ENCODE assay signal across 1 cellular context in genomic region chr17:38333635-38334295, GRCh38.
TF ChIP-seq lines count a peak whose summit lies in the region.

No MANE protein-coding gene starts in this region.

TF ChIP-seq in GM12878, 131 proteins besides CTCF, POLR2A, EP300 and RAD21:
- TF ChIP-seq SMC3 (IDR thresholded peaks at IDR 0.05; ENCODE audit: borderline replicate concordance, low read length) (peak; percentile 25; the same call in 1 of the 2 replicates), NBN (IDR thresholded peaks at IDR 0.05) (no peak)
